Comparison of ENCODE assay signal across 15 cellular contexts in the genomic region with DNA sequence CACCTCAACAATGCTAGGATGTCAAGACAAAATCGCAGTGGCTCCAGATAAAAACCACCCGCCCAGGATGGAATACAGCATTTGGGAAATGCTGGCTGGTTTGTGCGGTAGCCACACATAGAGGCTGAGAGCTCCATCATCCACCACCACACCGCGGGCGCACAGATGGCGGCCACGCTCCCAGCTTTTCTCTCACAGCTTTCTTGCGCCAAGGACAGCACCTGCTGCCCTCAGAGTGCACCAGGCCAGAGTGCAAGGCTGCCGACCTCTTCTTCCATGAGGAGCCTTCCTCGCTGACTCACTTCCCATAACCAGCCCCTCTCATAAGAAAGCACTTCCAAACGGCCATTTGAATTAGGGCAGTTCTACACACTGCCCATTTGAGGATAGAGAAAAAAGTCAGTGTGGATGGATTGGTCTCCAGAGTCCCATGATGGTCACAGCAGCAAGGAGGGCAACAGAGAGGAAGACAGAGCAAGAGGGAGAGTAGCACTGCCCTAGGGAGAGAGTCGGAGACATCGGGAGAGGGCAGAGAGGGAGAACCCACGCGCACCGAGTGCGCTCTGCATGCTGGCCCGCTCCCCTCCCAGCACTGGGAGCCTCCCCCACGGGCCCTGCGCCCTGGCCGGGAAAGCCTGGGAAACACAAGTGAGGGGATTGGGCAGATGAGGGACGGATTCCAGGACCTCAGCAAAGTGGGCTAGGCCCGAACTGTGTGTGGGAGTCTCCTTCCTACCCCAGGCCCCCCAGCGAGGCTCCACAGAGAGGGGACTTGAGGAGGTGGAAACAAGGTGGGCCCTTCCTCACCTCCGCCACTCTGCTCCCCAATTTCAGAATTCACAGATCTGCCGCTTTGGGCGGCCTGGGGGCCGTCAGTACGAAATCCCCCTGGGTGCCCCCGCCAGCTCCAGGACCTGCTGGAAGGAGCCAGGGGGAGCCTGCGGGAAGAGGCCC.
"Had no signal": no experiment of that assay in that cellular context is flagged by ENCODE, and none has a peak within 500 bp of the region (broad histone marks: within the 10 kb centered on the region; RNA-seq: fewer than 3 reads in every experiment).

No MANE protein-coding gene starts in this region.

- FAIRE-seq: islet of Langerhans had no signal

- H3K27ac ChIP-seq: body of pancreas, left lung, thyroid gland had no signal

- H3K4me3 Mint-ChIP-seq: activated CD4-positive, alpha-beta memory T cell treated with anti-CD3 and anti-CD28 coated beads, Interleukin-2, amount 10 ng/mL, durations not matched to agents 7 days and 5 days; activated CD4-positive, alpha-beta T cell treated with anti-CD3 and anti-CD28 coated beads for 36 hours; activated naive CD4-positive, alpha-beta T cell treated with anti-CD3 and anti-CD28 coated beads, Interleukin-2, amount 50 U/mL, for 24 hours; central memory CD8-positive, alpha-beta T cell; dendritic cell treated with granulocyte-macrophage colony-stimulating factor and Interleukin-4, amounts not matched to agents 40 ng/mL and 50 ng/mL, for 4 days had no signal

- H3K27ac Mint-ChIP-seq: activated CD4-positive, alpha-beta memory T cell treated with anti-CD3 and anti-CD28 coated beads, Interleukin-2, amount 10 ng/mL, durations not matched to agents 7 days and 5 days; activated CD4-positive, alpha-beta T cell treated with anti-CD3 and anti-CD28 coated beads for 36 hours; activated naive CD4-positive, alpha-beta T cell treated with anti-CD3 and anti-CD28 coated beads, Interleukin-2, amount 50 U/mL, for 24 hours; dendritic cell treated with granulocyte-macrophage colony-stimulating factor and Interleukin-4, amounts not matched to agents 40 ng/mL and 50 ng/mL, for 4 days had no signal

- H3K36me3 ChIP-seq: left lung, thyroid gland had no signal

- H3K4me3 ChIP-seq: body of pancreas, left lung, smooth muscle cell, thyroid gland had no signal

- H3K4me1 Mint-ChIP-seq: activated CD4-positive, alpha-beta memory T cell treated with anti-CD3 and anti-CD28 coated beads, Interleukin-2, amount 10 ng/mL, durations not matched to agents 7 days and 5 days; activated CD4-positive, alpha-beta T cell treated with anti-CD3 and anti-CD28 coated beads for 36 hours; activated naive CD4-positive, alpha-beta T cell treated with anti-CD3 and anti-CD28 coated beads, Interleukin-2, amount 50 U/mL, for 24 hours; central memory CD8-positive, alpha-beta T cell had no signal

- H3K9me3 ChIP-seq: body of pancreas, left lung, thyroid gland had no signal

- ATAC-seq: activated CD4-positive, alpha-beta T cell treated with anti-CD3 and anti-CD28 coated beads for 36 hours; body of pancreas; left lung; right cardiac atrium had no signal

- DNase-seq: activated CD4-positive, alpha-beta memory T cell treated with anti-CD3 and anti-CD28 coated beads, Interleukin-2, amount 10 ng/mL, durations not matched to agents 7 days and 5 days; activated CD4-positive, alpha-beta T cell treated with anti-CD3 and anti-CD28 coated beads for 36 hours; activated T-cell treated with anti-CD3 and anti-CD28 coated beads for 4 hours; body of pancreas; erythroblast; left lung; mesendoderm; right cardiac atrium; T-helper 9 cell; thyroid gland had no signal

- H3K27me3 ChIP-seq: body of pancreas, left lung, thyroid gland had no signal

- H3K4me1 ChIP-seq: body of pancreas, left lung, thyroid gland had no signal

- H3K27me3 Mint-ChIP-seq: dendritic cell treated with granulocyte-macrophage colony-stimulating factor and Interleukin-4, amounts not matched to agents 40 ng/mL and 50 ng/mL, for 4 days had no signal

- H3K36me3 Mint-ChIP-seq: activated naive CD4-positive, alpha-beta T cell treated with anti-CD3 and anti-CD28 coated beads, Interleukin-2, amount 50 U/mL, for 24 hours had no signal

- H3K9me3 Mint-ChIP-seq: activated CD4-positive, alpha-beta memory T cell treated with anti-CD3 and anti-CD28 coated beads, Interleukin-2, amount 10 ng/mL, durations not matched to agents 7 days and 5 days; activated naive CD4-positive, alpha-beta T cell treated with anti-CD3 and anti-CD28 coated beads, Interleukin-2, amount 50 U/mL, for 24 hours; central memory CD8-positive, alpha-beta T cell; dendritic cell treated with granulocyte-macrophage colony-stimulating factor and Interleukin-4, amounts not matched to agents 40 ng/mL and 50 ng/mL, for 4 days had no signal

- H3K4me2 ChIP-seq: smooth muscle cell had no signal
